In the genomic region with DNA sequence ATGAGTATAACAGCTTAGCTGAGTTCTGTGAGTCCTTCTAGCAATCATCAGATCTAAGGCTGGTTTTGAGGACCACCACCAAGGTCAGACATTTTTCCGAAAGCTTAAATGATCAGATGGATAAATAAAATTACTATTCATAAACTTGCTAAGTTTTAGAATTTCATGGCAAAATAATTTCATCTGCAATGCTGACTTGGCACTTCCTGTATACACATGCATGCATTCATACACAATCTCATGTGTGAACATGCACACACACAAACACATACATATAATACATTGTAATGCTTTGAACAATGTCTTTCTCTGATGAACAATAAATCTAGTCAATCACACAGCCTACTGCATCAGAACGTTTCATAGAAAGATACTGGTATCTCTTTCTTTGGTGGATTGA, we compare ENCODE assay signal across 4 cellular contexts.
TF ChIP-seq lines count a peak whose summit lies in the region.

No MANE protein-coding gene starts in this region.

TF ChIP-seq in HepG2, 621 proteins besides CTCF, POLR2A, EP300 and RAD21:
- TF ChIP-seq SRSF4 (IDR thresholded peaks at IDR 0.05; ENCODE audit: low read depth, low read length, poor library complexity, severe bottlenecking) (no peak), ZSCAN22 (CRISPR knock-in tag; IDR thresholded peaks at IDR 0.05) (no peak), CBX5 (CRISPR knock-in tag; IDR thresholded peaks at IDR 0.05; ENCODE audit: borderline replicate concordance) (no peak), MAFK (conservative IDR thresholded peaks at IDR 0.05 in 1 of 2, IDR thresholded peaks at IDR 0.05 in 1 of 2; ENCODE audit: low read length in 2 of 2) (peak; percentile 68 to 89; a peak in 3 of 4 replicates), NR1H2 (CRISPR knock-in tag; IDR thresholded peaks at IDR 0.05; ENCODE audit: borderline replicate concordance, low read depth) (no peak), NFKBIZ (CRISPR knock-in tag; IDR thresholded peaks at IDR 0.05) (no peak), CC2D1A (CRISPR knock-in tag; IDR thresholded peaks at IDR 0.05) (no peak), MAFF (IDR thresholded peaks at IDR 0.05; ENCODE audit: low read depth, low read length) (peak; percentile 80), NFATC3 (CRISPR knock-in tag; IDR thresholded peaks at IDR 0.05) (no peak), SETDB1 (CRISPR knock-in tag; IDR thresholded peaks at IDR 0.05; ENCODE audit: borderline replicate concordance) (no peak)
- TF ChIP-seq, protein P1, sequence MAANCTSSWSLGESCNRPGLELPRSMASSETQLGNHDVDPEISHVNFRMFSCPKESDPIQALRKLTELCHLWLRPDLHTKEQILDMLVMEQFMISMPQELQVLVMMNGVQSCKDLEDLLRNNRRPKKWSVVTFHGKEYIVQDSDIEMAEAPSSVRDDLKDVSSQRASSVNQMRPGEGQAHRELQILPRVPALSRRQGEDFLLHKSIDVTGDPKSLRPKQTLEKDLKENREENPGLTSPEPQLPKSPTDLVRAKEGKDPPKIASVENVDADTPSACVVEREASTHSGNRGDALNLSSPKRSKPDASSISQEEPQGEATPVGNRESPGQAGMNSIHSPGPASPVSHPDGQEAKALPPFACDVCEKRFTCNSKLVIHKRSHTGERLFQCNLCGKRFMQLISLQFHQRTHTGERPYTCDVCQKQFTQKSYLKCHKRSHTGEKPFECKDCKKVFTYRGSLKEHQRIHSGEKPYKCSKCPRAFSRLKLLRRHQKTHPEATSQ (CRISPR knock-in tag; IDR thresholded peaks at IDR 0.05; ENCODE audit: borderline replicate concordance) = no peak
- TF ChIP-seq, protein P2, sequence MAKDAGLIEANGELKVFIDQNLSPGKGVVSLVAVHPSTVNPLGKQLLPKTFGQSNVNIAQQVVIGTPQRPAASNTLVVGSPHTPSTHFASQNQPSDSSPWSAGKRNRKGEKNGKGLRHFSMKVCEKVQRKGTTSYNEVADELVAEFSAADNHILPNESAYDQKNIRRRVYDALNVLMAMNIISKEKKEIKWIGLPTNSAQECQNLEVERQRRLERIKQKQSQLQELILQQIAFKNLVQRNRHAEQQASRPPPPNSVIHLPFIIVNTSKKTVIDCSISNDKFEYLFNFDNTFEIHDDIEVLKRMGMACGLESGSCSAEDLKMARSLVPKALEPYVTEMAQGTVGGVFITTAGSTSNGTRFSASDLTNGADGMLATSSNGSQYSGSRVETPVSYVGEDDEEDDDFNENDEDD (CRISPR knock-in tag; IDR thresholded peaks at IDR 0.05; ENCODE audit: borderline replicate concordance) = no peak
TF ChIP-seq in HepG2: peak in this region for 2.

TF ChIP-seq in A549, 52 proteins besides CTCF, POLR2A, EP300 and RAD21:
- peak; percentile 45 for TF ChIP-seq MAFK (IDR thresholded peaks at IDR 0.05; ENCODE audit: partially characterized antibody)
- TF ChIP-seq, protein P3, sequence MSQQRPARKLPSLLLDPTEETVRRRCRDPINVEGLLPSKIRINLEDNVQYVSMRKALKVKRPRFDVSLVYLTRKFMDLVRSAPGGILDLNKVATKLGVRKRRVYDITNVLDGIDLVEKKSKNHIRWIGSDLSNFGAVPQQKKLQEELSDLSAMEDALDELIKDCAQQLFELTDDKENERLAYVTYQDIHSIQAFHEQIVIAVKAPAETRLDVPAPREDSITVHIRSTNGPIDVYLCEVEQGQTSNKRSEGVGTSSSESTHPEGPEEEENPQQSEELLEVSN (IDR thresholded peaks at IDR 0.05; ENCODE audit: borderline replicate concordance, low read depth) = no peak
- no peak for TF ChIP-seq CBX2 (IDR thresholded peaks at IDR 0.05; ENCODE audit: borderline replicate concordance, low read depth)
- TF ChIP-seq TFCP2L1 (CRISPR knock-in tag; IDR thresholded peaks at IDR 0.05) = no peak
- no peak for TF ChIP-seq RFX5 (IDR thresholded peaks at IDR 0.05)
- TF ChIP-seq EHF (CRISPR knock-in tag; IDR thresholded peaks at IDR 0.05) = no peak
- TF ChIP-seq EHMT2 (IDR thresholded peaks at IDR 0.05; ENCODE audit: low read depth) = no peak
- TF ChIP-seq RARB (CRISPR knock-in tag; IDR thresholded peaks at IDR 0.05) = no peak

TF ChIP-seq in IMR-90, 13 proteins besides CTCF, POLR2A, EP300 and RAD21:
- no peak for TF ChIP-seq SMC3 (IDR thresholded peaks at IDR 0.05; ENCODE audit: low read depth, low read length)
- peak; percentile 75 for TF ChIP-seq MAFK (IDR thresholded peaks at IDR 0.05; ENCODE audit: low read depth, low read length)
- TF ChIP-seq FOS (IDR thresholded peaks at IDR 0.05; ENCODE audit: low read depth, low read length) = no peak

TF ChIP-seq in K562, 482 proteins besides CTCF, POLR2A, EP300 and RAD21:
- TF ChIP-seq NCOR1 (IDR thresholded peaks at IDR 0.05) = no peak
- 0 out of 2 replicates have a peak, but pooled peaks have one; percentile 42 for TF ChIP-seq MAFK (IDR thresholded peaks at IDR 0.05; ENCODE audit: low read length)
- TF ChIP-seq ZNF316 (IDR thresholded peaks at IDR 0.05) = peak; percentile 14; the same call in 1 of the 2 replicates
- peak; percentile 24; the same call in 1 of the 2 replicates for TF ChIP-seq MAFF (IDR thresholded peaks at IDR 0.05; ENCODE audit: low read length)
